In the genomic region with DNA sequence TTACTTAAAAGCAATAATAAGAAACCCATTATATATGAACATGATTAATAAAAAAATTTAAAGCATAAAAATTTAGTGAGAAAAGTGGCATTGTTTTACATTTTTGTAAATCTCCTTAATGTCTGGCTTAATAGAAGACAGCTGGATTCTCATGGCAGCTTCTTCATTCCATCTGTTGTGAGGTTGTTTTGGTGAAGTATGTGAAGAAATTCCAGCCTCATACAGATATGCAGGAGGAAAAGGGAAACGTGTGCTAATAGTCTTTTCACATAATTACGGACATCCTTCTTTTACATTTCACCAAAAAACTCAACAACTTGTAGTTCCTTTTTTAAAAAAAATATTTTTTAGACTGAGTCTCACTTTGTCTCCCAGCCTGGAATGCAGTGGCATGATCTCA, we compare ENCODE assay signal across 20 cellular contexts. TPM values are rescaled to one million over a fixed set of nuclear protein-coding genes. Genes with fewer than 3 reads are reported as not detected.
DNase-seq lines count a peak whose midpoint lies in the region; ATAC-seq and TF ChIP-seq lines count a peak whose summit lies in the region.
"Had no signal": no experiment of that assay in that cellular context is flagged by ENCODE, and none has a peak within 500 bp of the region (broad histone marks: within the 10 kb centered on the region; RNA-seq: fewer than 3 reads in every experiment).

No MANE protein-coding gene starts in this region.

- TF ChIP-seq EP300 in stomach (IDR thresholded peaks at IDR 0.05) = no peak

- TF ChIP-seq POLR2A in stomach (IDR thresholded peaks at IDR 0.05) (no peak), GM18505 (IDR thresholded peaks at IDR 0.05; ENCODE audit: borderline replicate concordance, extremely low read depth, insufficient read depth, insufficient read length) (no peak)

- no peaks in the 10 kb centered on the region for H3K27me3 Mint-ChIP-seq in dendritic cell treated with granulocyte-macrophage colony-stimulating factor and Interleukin-4, amounts not matched to agents 40 ng/mL and 50 ng/mL, for 4 days
- H3K27me3 Mint-ChIP-seq: CD4-positive, alpha-beta memory T cell had no signal

- DNase-seq in AG08395 (ENCODE audit: low spot score) = peak; percentile 20
- peak; percentile 44 for DNase-seq in GM04503 (ENCODE audit: low read depth)
- DNase-seq in stomach = no peak
- no peak for DNase-seq in UCSD-AML1 (lab: John Stamatoyannopoulos, UW; ENCODE audit: unreplicated experiment)
- DNase-seq: Calu3; CD4-positive, alpha-beta memory T cell; MV-4-11; NCI-H1436; NCI-H2029 treated with DMSO at 0.1 percent for 48 hours; NCI-H2171 treated with DMSO at 0.1 percent for 48 hours; NCI-H774; PC-9 had no signal

- H3K4me1 ChIP-seq in neutrophil (ENCODE audit: control insufficient read depth in 1 of 2, insufficient read depth in 1 of 2, low read depth in 1 of 2, low read length in 1 of 2) (peaks cover 59 to 78% of the 10 kb centered on the region in 2 experiments), stomach (peaks cover 0 to 48% (median 12%) of the 10 kb centered on the region in 4 donors)

- H3K36me3 ChIP-seq in neutrophil = no peaks in the 10 kb centered on the region
- H3K36me3 ChIP-seq in stomach = peaks cover 0 to 27% (median 2%) of the 10 kb centered on the region in 4 donors

- TF ChIP-seq CTCF in neutrophil (IDR thresholded peaks at IDR 0.05) (no peak), stomach (IDR thresholded peaks at IDR 0.05) (no peak)

- H3K9me3 ChIP-seq in neutrophil (no peaks in the 10 kb centered on the region), stomach (no peaks in the 10 kb centered on the region)
- H3K9me3 ChIP-seq: SJSA1 had no signal

- H3K36me3 Mint-ChIP-seq in dendritic cell treated with granulocyte-macrophage colony-stimulating factor and Interleukin-4, amounts not matched to agents 40 ng/mL and 50 ng/mL, for 4 days (ENCODE audit: low read depth) = peaks cover 11% of the 10 kb centered on the region

- H3K27ac ChIP-seq in neutrophil (peak overlapping the region; percentile 80), stomach (peak overlapping the region in 2 of 5 donors; percentile 23 to 50)
- H3K27ac ChIP-seq: PC-9, SJSA1 had no signal

- intact Hi-C loops in dendritic cell treated with granulocyte-macrophage colony-stimulating factor and Interleukin-4, amounts not matched to agents 40 ng/mL and 50 ng/mL, for 4 days (cut with micrococcal nuclease) = loop anchor here (5.0 kb wide), 2 partner anchors 43 to 113 kb away; no protein-coding TSS in a partner anchor
- intact Hi-C loops in stomach (cut with DNase I; ENCODE audit: low total_unique reads) = no loop called here

- H3K4me1 Mint-ChIP-seq in dendritic cell treated with granulocyte-macrophage colony-stimulating factor and Interleukin-4, amounts not matched to agents 40 ng/mL and 50 ng/mL, for 4 days (ENCODE audit: low read depth) = peaks cover 23% of the 10 kb centered on the region
- H3K4me1 Mint-ChIP-seq: CD4-positive, alpha-beta memory T cell had no signal

- no peak overlapping the region for H3K4me3 ChIP-seq in neutrophil (ENCODE audit: low read depth in 1 of 2, low read length in 1 of 2)
- H3K4me3 ChIP-seq in stomach = no peak overlapping the region
- H3K4me3 ChIP-seq: PC-9, SJSA1 had no signal

- no peak overlapping the region for H3K4me3 Mint-ChIP-seq in dendritic cell treated with granulocyte-macrophage colony-stimulating factor and Interleukin-4, amounts not matched to agents 40 ng/mL and 50 ng/mL, for 4 days
- H3K4me3 Mint-ChIP-seq: CD4-positive, alpha-beta memory T cell had no signal

- ATAC-seq in GM18861 (IDR thresholded peaks at IDR 0.05; ENCODE audit: unreplicated experiment) (no peak), GM18505 (IDR thresholded peaks at IDR 0.05; ENCODE audit: unreplicated experiment) (no peak)

- no peaks in the 10 kb centered on the region for H3K9me3 Mint-ChIP-seq in dendritic cell treated with granulocyte-macrophage colony-stimulating factor and Interleukin-4, amounts not matched to agents 40 ng/mL and 50 ng/mL, for 4 days
- H3K9me3 Mint-ChIP-seq: CD4-positive, alpha-beta memory T cell had no signal

- peak overlapping the region; percentile 55 for H3K27ac Mint-ChIP-seq in dendritic cell treated with granulocyte-macrophage colony-stimulating factor and Interleukin-4, amounts not matched to agents 40 ng/mL and 50 ng/mL, for 4 days
- H3K27ac Mint-ChIP-seq: CD4-positive, alpha-beta memory T cell had no signal

- WGBS in stomach, 5 donors = 64 to 86% (median 78%) methylated on average over 2 of the region's 2 CpGs

- H3K27me3 ChIP-seq in neutrophil = no peaks in the 10 kb centered on the region
- no peaks in the 10 kb centered on the region for H3K27me3 ChIP-seq in stomach
- H3K27me3 ChIP-seq: SJSA1 had no signal

RNA-seq across cellular contexts. Expression of a gene that starts 47.0 kb away (rescaled TPM):
- 10 to 100 TPM in 2 of 5 donors, 1 to 10 TPM in 2, under 1 TPM in 1; 0.29 to 12.1 (median 5.9) TPM for total RNA-seq in stomach
- 1 to 10 TPM; 1.6 to 4.1 (median 1.8) TPM for polyA plus RNA-seq in stomach
- total RNA-seq: A172, H4, NCI-H460 had no signal

Comparison
In these comparisons a context has a peak if more than half of its experiments do, and no peak if none do; other contexts are left out.
1. DNase-seq: peak in AG08395 (single experiment) and GM04503 (single experiment); none in stomach (single experiment) and UCSD-AML1 (single experiment).